ENCODE assay signal across 27 cellular contexts in genomic region chr1:197572169-197572568, GRCh38.
"Had no signal": no experiment of that assay in that cellular context is flagged by ENCODE, and none has a peak within 500 bp of the region (broad histone marks: within the 10 kb centered on the region; RNA-seq: fewer than 3 reads in every experiment).

No MANE protein-coding gene starts in this region.

- ATAC-seq: activated CD4-positive, CD25-positive, alpha-beta regulatory T cell treated with anti-CD3 and anti-CD28 coated beads, Interleukin-2, amount 50 U/mL, for 24 hours; activated CD8-positive, alpha-beta T cell treated with anti-CD3 and anti-CD28 coated beads for 36 hours; activated T-cell treated with anti-CD3 and anti-CD28 coated beads, Interleukin-2, amount 50 U/mL, for 4 hours; activated T-helper 17 cell treated with anti-CD3 and anti-CD28 coated beads, Interleukin-2, amount 50 U/mL, for 72 hours; effector memory CD8-positive, alpha-beta T cell; gastroesophageal sphincter; T-helper 17 cell had no signal

- H3K27ac ChIP-seq: brain microvascular endothelial cell, epithelial cell of prostate, esophagus squamous epithelium, gastroesophageal sphincter, WERI-Rb-1 had no signal

- DNase-seq: activated B cell treated with CpG ODN at 0.5 μM for 24 hours; activated CD4-positive, alpha-beta T cell treated with anti-CD3 and anti-CD28 coated beads for 48 hours; activated CD4-positive, alpha-beta T cell treated with anti-CD3 and anti-CD28 coated beads, Interleukin-2, amount 50 U/mL, for 1 hour; activated CD4-positive, alpha-beta T cell treated with anti-CD3 and anti-CD28 coated beads, Interleukin-2, amount 50 U/mL, for 48 hours; activated CD8-positive, alpha-beta memory T cell treated with anti-CD3 and anti-CD28 coated beads for 24 hours; activated CD8-positive, alpha-beta T cell treated with anti-CD3 and anti-CD28 coated beads for 36 hours; activated effector memory CD4-positive, alpha-beta T cell treated with Interleukin-2 at 50 U/mL for 16 hours; activated gamma-delta T cell treated with Interleukin-2 at 50 U/mL for 16 hours; activated naive CD4-positive, alpha-beta T cell treated with anti-CD3 and anti-CD28 coated beads, Interleukin-2, amount 50 U/mL, for 16 hours; activated naive CD4-positive, alpha-beta T cell treated with Interleukin-2 at 50 U/mL for 16 hours; activated T-cell treated with anti-CD3 and anti-CD28 coated beads, Interleukin-2, amount 50 U/mL, for 4 hours; amniotic stem cell; anterior cingulate cortex; brain microvascular endothelial cell; cortex of kidney; dermis blood vessel endothelial cell; effector CD4-positive, alpha-beta T cell; effector memory CD8-positive, alpha-beta T cell; esophagus squamous epithelium; foreskin melanocyte; T-helper 17 cell; T1000; WERI-Rb-1 had no signal
